Comparison of ENCODE assay signal across 1 cellular context in the genomic region with DNA sequence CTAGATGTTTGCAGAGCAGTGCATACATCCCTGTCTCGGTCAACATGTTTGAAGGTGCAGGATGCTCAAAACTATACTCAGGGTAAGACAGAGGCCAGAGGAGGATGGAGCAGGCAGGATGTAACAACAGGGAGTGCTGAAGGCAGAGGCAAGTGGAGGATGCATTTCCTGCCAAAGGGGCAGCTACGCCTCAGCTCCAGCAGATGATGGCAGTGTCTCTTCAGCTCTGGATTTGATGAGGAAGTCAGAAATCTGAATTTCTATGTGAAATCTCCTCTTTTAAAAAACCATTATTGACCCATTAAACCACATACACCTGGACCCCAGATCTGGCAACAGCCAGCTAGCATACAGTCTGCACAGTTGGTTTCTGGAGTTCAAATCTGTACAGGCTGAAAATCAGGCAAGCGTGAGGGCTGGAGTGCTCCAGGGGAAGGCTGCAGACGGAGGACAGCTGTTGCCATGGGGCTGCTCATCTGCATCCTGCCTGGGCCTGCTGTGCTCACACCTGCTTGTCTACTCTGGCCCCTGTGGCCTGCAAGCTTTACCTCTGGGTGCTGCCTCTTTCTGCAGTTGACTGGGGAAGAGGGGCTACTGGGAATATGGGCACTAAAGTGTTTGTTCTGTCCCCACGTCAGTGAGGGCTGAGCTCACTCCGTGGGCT.
TF ChIP-seq lines count a peak whose summit lies in the region.

No MANE protein-coding gene starts in this region.

TF ChIP-seq in SK-N-SH treated with all-trans-retinoic acid at 6 μM for 48 hours, 23 proteins besides CTCF, POLR2A, EP300 and RAD21 (continued from another document):
- TF ChIP-seq, protein P1, sequence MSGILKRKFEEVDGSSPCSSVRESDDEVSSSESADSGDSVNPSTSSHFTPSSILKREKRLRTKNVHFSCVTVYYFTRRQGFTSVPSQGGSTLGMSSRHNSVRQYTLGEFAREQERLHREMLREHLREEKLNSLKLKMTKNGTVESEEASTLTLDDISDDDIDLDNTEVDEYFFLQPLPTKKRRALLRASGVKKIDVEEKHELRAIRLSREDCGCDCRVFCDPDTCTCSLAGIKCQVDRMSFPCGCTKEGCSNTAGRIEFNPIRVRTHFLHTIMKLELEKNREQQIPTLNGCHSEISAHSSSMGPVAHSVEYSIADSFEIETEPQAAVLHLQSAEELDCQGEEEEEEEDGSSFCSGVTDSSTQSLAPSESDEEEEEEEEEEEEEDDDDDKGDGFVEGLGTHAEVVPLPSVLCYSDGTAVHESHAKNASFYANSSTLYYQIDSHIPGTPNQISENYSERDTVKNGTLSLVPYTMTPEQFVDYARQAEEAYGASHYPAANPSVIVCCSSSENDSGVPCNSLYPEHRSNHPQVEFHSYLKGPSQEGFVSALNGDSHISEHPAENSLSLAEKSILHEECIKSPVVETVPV (CRISPR knock-in tag; IDR thresholded peaks at IDR 0.05) = no peak
- TF ChIP-seq BACH2 (CRISPR knock-in tag; IDR thresholded peaks at IDR 0.05; ENCODE audit: borderline replicate concordance) (no peak), ZNF8 (CRISPR knock-in tag; IDR thresholded peaks at IDR 0.05) (no peak), CSDC2 (CRISPR knock-in tag; IDR thresholded peaks at IDR 0.05) (no peak)
